ENCODE assay signal across 31 cellular contexts in genomic region chr19:2022289-2022688, GRCh38.
"Had no signal": no experiment of that assay in that cellular context is flagged by ENCODE, and none has a peak within 500 bp of the region (broad histone marks: within the 10 kb centered on the region; RNA-seq: fewer than 3 reads in every experiment).

No MANE protein-coding gene starts in this region.

- H3K27ac Mint-ChIP-seq: nephron; stimulated activated naive B cell treated with anti-CD40 and anti-IgM and Interleukin-4, amounts not matched to agents 10 μg/mL and 1 μg/mL and 100 μg/mL, for 72 hours had no signal

- H3K27ac ChIP-seq: lower lobe of right lung, pancreas, prostate gland, skin epidermis, stomach, testis, vagina had no signal

- H3K4me3 Mint-ChIP-seq: immature natural killer cell; naive thymus-derived CD8-positive, alpha-beta T cell; nephron; neural crest cell; stimulated activated naive B cell treated with anti-CD40 and anti-IgM and Interleukin-4, amounts not matched to agents 10 μg/mL and 1 μg/mL and 100 μg/mL, for 72 hours had no signal

- H3K9me3 ChIP-seq: pancreas, prostate gland, testis, thyroid gland, transverse colon, vagina had no signal

- H3K36me3 Mint-ChIP-seq: immature natural killer cell; naive thymus-derived CD8-positive, alpha-beta T cell; stimulated activated naive B cell treated with anti-CD40 and anti-IgM and Interleukin-4, amounts not matched to agents 10 μg/mL and 1 μg/mL and 100 μg/mL, for 72 hours had no signal

- H3K4me3 ChIP-seq: left lung, lower lobe of right lung, pancreas, prostate gland, skin epidermis, stomach, testis, thyroid gland, transverse colon, upper lobe of left lung, vagina had no signal

- H3K9me3 Mint-ChIP-seq: immature natural killer cell had no signal

- H3K36me3 ChIP-seq: left lung, lower lobe of right lung, pancreas, prostate gland, stomach, thyroid gland, transverse colon, upper lobe of left lung, vagina had no signal

- H3K4me1 ChIP-seq: pancreas, prostate gland, vagina had no signal

- ATAC-seq: naive thymus-derived CD8-positive, alpha-beta T cell; pancreas; right cardiac atrium; sciatic nerve; stimulated activated naive B cell treated with anti-CD40 and anti-IgM and Interleukin-4, amounts not matched to agents 10 μg/mL and 1 μg/mL and 100 μg/mL, for 72 hours; stimulated activated naive CD8-positive, alpha-beta T cell treated with anti-CD3 and anti-CD28 coated beads, Interleukin-15, Interleukin-2, amounts not matched to agents 100 U/mL and 50 U/mL, for 24 hours had no signal

- FAIRE-seq: islet of Langerhans, kidney, pancreas had no signal

- H3K27me3 Mint-ChIP-seq: naive thymus-derived CD8-positive, alpha-beta T cell; stimulated activated naive B cell treated with anti-CD40 and anti-IgM and Interleukin-4, amounts not matched to agents 10 μg/mL and 1 μg/mL and 100 μg/mL, for 72 hours had no signal

- H3K27me3 ChIP-seq: left lung, pancreas, stomach, testis, thyroid gland, transverse colon, upper lobe of left lung, vagina had no signal

- DNase-seq: immature natural killer cell; kidney; left colon; left lung; lower lobe of right lung; mammary epithelial cell; mesenchymal stem cell; naive thymus-derived CD8-positive, alpha-beta T cell; nucleus accumbens; pancreas; posterior cingulate gyrus; retina; right cardiac atrium; stimulated activated CD4-positive, alpha-beta T cell treated with anti-CD3 and anti-CD28 coated beads, Interleukin-12 subunit alpha, Interleukin-12 subunit beta, amount 100 ng/mL, for 4 hours; stimulated activated CD4-positive, alpha-beta T cell treated with anti-CD3 and anti-CD28 coated beads, Interleukin-15, amount 100 ng/mL, for 24 hours; stimulated activated CD4-positive, alpha-beta T cell treated with anti-CD3 and anti-CD28 coated beads, Interleukin-2, amount 100 ng/mL, for 24 hours; stimulated activated CD4-positive, alpha-beta T cell treated with anti-CD3 and anti-CD28 coated beads, Interleukin-4, amount 100 ng/mL, for 1 hour; stimulated activated naive B cell treated with anti-CD40 and anti-IgM and Interleukin-4, amounts not matched to agents 10 μg/mL and 1 μg/mL and 100 μg/mL, for 72 hours; stimulated activated naive CD8-positive, alpha-beta T cell treated with anti-CD3 and anti-CD28 coated beads, Interleukin-15, Interleukin-2, amounts not matched to agents 100 U/mL and 50 U/mL, for 24 hours; stomach; testis; transverse colon had no signal
